ENCODE assay signal across 8 cellular contexts in genomic region chr6:3337521-3338350, GRCh38.
DNase-seq lines count a peak whose midpoint lies in the region; ATAC-seq lines count a peak whose summit lies in the region.

No MANE protein-coding gene starts in this region.

- no peaks in the 10 kb centered on the region for H3K27me3 ChIP-seq in HUES48 (ENCODE audit: control insufficient read depth, insufficient read depth, low read length)
- H3K27me3 ChIP-seq in adipocyte (replicated peaks; ENCODE audit: control insufficient read depth, insufficient read depth, low read length), result no peaks in the 10 kb centered on the region

- H3K4me1 ChIP-seq in HUES48 (ENCODE audit: control insufficient read depth, insufficient read depth, low read length) (peaks cover 66% of the 10 kb centered on the region), adipocyte (ENCODE audit: control insufficient read depth, insufficient read depth, low read length) (peaks cover 60% of the 10 kb centered on the region), mesodermal cell (ENCODE audit: control insufficient read depth, insufficient read depth, low read length, poor library complexity, severe bottlenecking) (peaks cover 32% of the 10 kb centered on the region)

- WGBS in mesodermal cell (ENCODE audit: insufficient coverage in 2 of 2), 2 experiments, result 49 to 62% methylated on average over 10 to 11 of the region's 15 CpGs

- H3K9me3 ChIP-seq in HUES48 (ENCODE audit: control insufficient read depth, insufficient read depth, low read length), result no peaks in the 10 kb centered on the region
- no peaks in the 10 kb centered on the region for H3K9me3 ChIP-seq in adipocyte (ENCODE audit: control insufficient read depth, low read length)
- no peaks in the 10 kb centered on the region for H3K9me3 ChIP-seq in mesodermal cell (ENCODE audit: control insufficient read depth, low read length)

- H3K4me3 ChIP-seq in HUES48 (ENCODE audit: low read depth, low read length), result no peak overlapping the region
- H3K4me3 ChIP-seq in adipocyte (ENCODE audit: low read length), result no peak overlapping the region
- H3K4me3 ChIP-seq in mesodermal cell (ENCODE audit: extremely low read depth, insufficient read depth, low read length, poor library complexity, severe bottlenecking), result no peak overlapping the region

- DNase-seq in Caki2 (ENCODE audit: low read depth) (peak; percentile 46), adipocyte (ENCODE audit: low read depth) (peak; percentile 13), cortex of kidney (lab: John Stamatoyannopoulos, UW) (no peak), HuH-7 (ENCODE audit: low spot score) (no peak), activated gamma-delta T cell (lab: John Stamatoyannopoulos, UW) (no peak)

- no peak overlapping the region; the same call in 1 of the 2 replicates for H3K9ac ChIP-seq in HUES48 (ENCODE audit: low read depth, low read length)
- no peak overlapping the region for H3K9ac ChIP-seq in adipocyte (ENCODE audit: low read length)

- H3K27ac ChIP-seq in HUES48 (ENCODE audit: low read depth, low read length) (peak overlapping the region; percentile 90), mesodermal cell (ENCODE audit: low read depth, low read length, severe bottlenecking) (peak overlapping the region; percentile 69)

- in situ Hi-C loops in Caki2 (cut with HindIII; ENCODE audit: low pct_unique_long_range_greater_than_20kb, low sequenced_read_pairs), result no loop called here

- no peak for ATAC-seq in GM18873 (IDR thresholded peaks at IDR 0.05; ENCODE audit: low FRiP score, unreplicated experiment)

- H3K36me3 ChIP-seq in HUES48 (ENCODE audit: control insufficient read depth, insufficient read depth, low read length) (no peaks in the 10 kb centered on the region), adipocyte (ENCODE audit: control insufficient read depth, insufficient read depth, low read length, severe bottlenecking) (no peaks in the 10 kb centered on the region), mesodermal cell (ENCODE audit: control insufficient read depth, insufficient read depth, low read length) (no peaks in the 10 kb centered on the region)

Comparison
In these comparisons a context has a peak if more than half of its experiments do, and no peak if none do; other contexts are left out.
1. DNase-seq: peak in Caki2 (single experiment) and adipocyte (single experiment); none in cortex of kidney (single experiment), HuH-7 (single experiment) and activated gamma-delta T cell (single experiment).